Comparison of ENCODE assay signal across 25 cellular contexts in genomic region chr10:110824152-110824441, GRCh38. TPM values are rescaled to one million over a fixed set of nuclear protein-coding genes. Genes with fewer than 3 reads are reported as not detected.
A peak's percentile ranks its signal among the peaks of the same experiment; 100 is the strongest.
DNase-seq lines count a peak whose midpoint lies in the region; ATAC-seq and TF ChIP-seq lines count a peak whose summit lies in the region.
"Had no signal": no experiment of that assay in that cellular context is flagged by ENCODE, and none has a peak within 500 bp of the region (broad histone marks: within the 10 kb centered on the region; RNA-seq: fewer than 3 reads in every experiment).

No MANE protein-coding gene starts in this region.

- peaks cover 11% of the 10 kb centered on the region for H3F3A ChIP-seq in neural cell (ENCODE audit: insufficient read depth, low read length, poor library complexity, severe bottlenecking)

- peak overlapping the region; percentile 78 for H3K9ac ChIP-seq in neural cell (ENCODE audit: low read length)

- H3K9me2 ChIP-seq in OCI-LY7 (ENCODE audit: insufficient read depth, low read length) (no peaks in the 10 kb centered on the region), neural cell (ENCODE audit: insufficient read depth, low read length) (no peaks in the 10 kb centered on the region)

- no peaks in the 10 kb centered on the region for H3K79me2 ChIP-seq in OCI-LY7 (ENCODE audit: insufficient read depth, low read depth, low read length)
- H3K79me2 ChIP-seq in neural cell (replicated peaks; ENCODE audit: insufficient read depth, low read length): no peaks in the 10 kb centered on the region

- no peak overlapping the region for H2AFZ ChIP-seq in OCI-LY7 (ENCODE audit: low read length)
- H2AFZ ChIP-seq in neural cell (ENCODE audit: low read depth, low read length): no peak overlapping the region

- H3K27ac ChIP-seq in OCI-LY7 (ENCODE audit: low read depth, low read length, poor library complexity, severe bottlenecking): no peak overlapping the region
- peak overlapping the region; percentile 100 for H3K27ac ChIP-seq in neural cell (ENCODE audit: low read length)
- H3K27ac ChIP-seq in stomach: peak overlapping the region in 4 of 5 donors; percentile 5 to 86 (median 46)
- H3K27ac ChIP-seq: RWPE1, spleen had no signal

- CTCF ChIA-PET in OCI-LY7 (lab: Charles Lee; ENCODE audit: unreplicated experiment): no interaction called here

- H3K27me3 ChIP-seq in neural cell (ENCODE audit: insufficient read depth, low read depth, low read length) (no peaks in the 10 kb centered on the region), stomach (no peaks in the 10 kb centered on the region)
- H3K27me3 ChIP-seq: spleen, tibial artery had no signal

- no TSS peak for BruUV-seq in OCI-LY7 (replicated peaks; lab: Mats Ljungman, UMichigan)

- H3K4me3 ChIP-seq in OCI-LY7 (ENCODE audit: low read depth, low read length, poor library complexity, severe bottlenecking) (no peak overlapping the region), epithelial cell of esophagus (ENCODE audit: low read length) (no peak overlapping the region), neural cell (ENCODE audit: low read length) (no peak overlapping the region), stomach (no peak overlapping the region)
- H3K4me3 ChIP-seq: spleen, tibial artery had no signal

- peak overlapping the region; percentile 31 for H3K4me2 ChIP-seq in OCI-LY7 (ENCODE audit: low read length)
- no peak overlapping the region for H3K4me2 ChIP-seq in neural cell (ENCODE audit: low read length)

- H3K9me3 ChIP-seq in OCI-LY7 (ENCODE audit: low read length) (no peaks in the 10 kb centered on the region), neural cell (ENCODE audit: low read length) (no peaks in the 10 kb centered on the region), stomach (no peaks in the 10 kb centered on the region)
- H3K9me3 ChIP-seq: spleen, tibial artery had no signal

- TF ChIP-seq CTCF in OCI-LY7 (conservative IDR thresholded peaks at IDR 0.05; ENCODE audit: low read length) (no peak), epithelial cell of esophagus (IDR thresholded peaks at IDR 0.05; ENCODE audit: insufficient read depth, low read depth, low read length, missing control alignments) (no peak), neural cell (IDR thresholded peaks at IDR 0.05; ENCODE audit: poor library complexity, severe bottlenecking) (no peak), stomach (IDR thresholded peaks at IDR 0.05) (no peak)

- H4K20me1 ChIP-seq in OCI-LY7 (ENCODE audit: insufficient read depth, low read length) (no peaks in the 10 kb centered on the region), neural cell (ENCODE audit: insufficient read depth) (no peaks in the 10 kb centered on the region)

- no peak for ATAC-seq in GM21529 (IDR thresholded peaks at IDR 0.05; ENCODE audit: unreplicated experiment)
- ATAC-seq: left lobe of liver, SK-N-SH treated with all-trans-retinoic acid at 6 μM for 48 hours had no signal

- POLR2A ChIA-PET in OCI-LY7 (lab: Charles Lee): interaction anchor here (0.6 to 1.7 kb wide), 5 partner anchors 11 to 175 kb away, joined by 3 to 12 read pairs (median 5); no protein-coding TSS in a partner anchor

- peaks cover 42% of the 10 kb centered on the region for H3K4me1 ChIP-seq in OCI-LY7 (ENCODE audit: insufficient read depth, low read length, poor library complexity, severe bottlenecking)
- H3K4me1 ChIP-seq in stomach: peaks cover 54 to 96% (median 66%) of the 10 kb centered on the region in 4 donors

- TF ChIP-seq EP300 in neural cell (conservative IDR thresholded peaks at IDR 0.05; ENCODE audit: poor library complexity, severe bottlenecking) (no peak), stomach (IDR thresholded peaks at IDR 0.05) (no peak)

- intact Hi-C loops in OCI-LY7 (cut with micrococcal nuclease; ENCODE audit: unreplicated experiment): no loop called here
- intact Hi-C loops in stomach (cut with DNase I; ENCODE audit: low total_unique reads): no loop called here

- H3K36me3 ChIP-seq in OCI-LY7 (ENCODE audit: insufficient read depth, low read length) (no peaks in the 10 kb centered on the region), neural cell (ENCODE audit: insufficient read depth, low read length) (no peaks in the 10 kb centered on the region), stomach (no peaks in the 10 kb centered on the region)
- H3K36me3 ChIP-seq: spleen, tibial artery had no signal

- TF ChIP-seq RAD21 in neural cell (conservative IDR thresholded peaks at IDR 0.05): no peak

- no peak for TF ChIP-seq POLR2A in stomach (IDR thresholded peaks at IDR 0.05)

- DNase-seq in OCI-LY7 (ENCODE audit: low spot score) (no peak), epithelial cell of esophagus (ENCODE audit: low read depth) (peak; percentile 36), stomach (no peak), NCI-H1417 (lab: John Stamatoyannopoulos, UW) (no peak), COLO668 (lab: John Stamatoyannopoulos, UW; ENCODE audit: unreplicated experiment) (no peak)
- DNase-seq in effector CD8-positive, alpha-beta T cell (lab: John Stamatoyannopoulos, UW): no peak
- DNase-seq: activated CD4-positive, alpha-beta memory T cell treated with anti-CD3 and anti-CD28 coated beads, Interleukin-2, amount 10 ng/mL, durations not matched to agents 7 days and 5 days; activated CD4-positive, CD25-positive, alpha-beta regulatory T cell; activated naive CD4-positive, alpha-beta T cell treated with anti-CD3 and anti-CD28 coated beads for 36 hours; activated T-cell treated with anti-CD3 and anti-CD28 coated beads, Interleukin-2, amount 50 U/mL, for 24 hours; COR-L47; cortex of kidney; glutamatergic neuron; HFFc6; NCI-H1694 treated with DMSO at 0.1 percent for 48 hours; NCI-H345; spleen; stimulated activated CD4-positive, alpha-beta T cell treated with anti-CD3 and anti-CD28 coated beads, Interleukin-4, amount 100 ng/mL, for 4 hours; T-helper 9 cell; tibial artery had no signal

- WGBS in stomach, 5 donors: 21 to 52% (median 42%) methylated on average over 1 of the region's 1 CpG

TF ChIP-seq in neural cell, 6 proteins besides CTCF, POLR2A, EP300 and RAD21:
- TF ChIP-seq SMC3 (conservative IDR thresholded peaks at IDR 0.05; ENCODE audit: poor library complexity): no peak
- TF ChIP-seq POLR2AphosphoS5 (IDR thresholded peaks at IDR 0.05): no peak
- TF ChIP-seq REST (IDR thresholded peaks at IDR 0.05; ENCODE audit: borderline replicate concordance): no peak
- TF ChIP-seq MXI1 (conservative IDR thresholded peaks at IDR 0.05; ENCODE audit: poor library complexity, severe bottlenecking): no peak
- no peak for TF ChIP-seq TAF1 (IDR thresholded peaks at IDR 0.05; ENCODE audit: low read depth)
- TF ChIP-seq EZH2 (IDR thresholded peaks at IDR 0.05; ENCODE audit: borderline replicate concordance, insufficient read depth, low read length, poor library complexity, severe bottlenecking): no peak
TF ChIP-seq in neural cell: peak in this region for 0.

RNA-seq across cellular contexts. Expression of gene PDCD4, which starts 47.6 kb away (rescaled TPM):
- 59.0 and 70.6 TPM in 2 replicates for total RNA-seq in OCI-LY7 (2014; rRNA removed; shearing (Covaris generic))
- total RNA-seq in OCI-LY7 (2022) (116 and 131 TPM in 2 replicates), stomach (100 to 1,000 TPM in 3 of 5 donors, 10 to 100 TPM in 2; 39.3 to 605 (median 130) TPM)
- polyA plus RNA-seq in neural cell (53.1 and 83.5 TPM in 2 replicates), stomach (100 to 1,000 TPM; 111 to 122 (median 115) TPM)
- polyA minus RNA-seq in neural cell: 62.6 and 84.4 TPM in 2 replicates
